32 cellular contexts compared by ENCODE assay signal in the genomic region with DNA sequence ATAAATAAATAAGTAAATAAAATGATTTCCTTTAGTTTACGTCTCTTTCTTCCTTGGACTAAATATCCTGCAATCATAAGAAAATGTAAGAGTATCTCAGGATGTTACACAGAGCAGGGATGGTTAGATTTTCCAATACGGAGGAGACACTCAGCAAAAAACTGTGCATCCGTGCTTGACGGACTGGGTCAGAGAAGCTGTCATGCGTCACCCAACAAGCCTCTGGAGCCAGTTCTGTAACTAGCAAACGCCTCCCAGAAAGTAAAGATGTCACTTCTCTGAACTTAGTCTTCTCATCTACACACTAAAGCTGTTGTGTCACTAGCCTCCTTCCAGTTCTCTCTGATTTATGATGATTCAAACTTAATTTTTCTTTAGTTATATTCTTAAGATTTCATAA. TPM values are rescaled to one million over a fixed set of nuclear protein-coding genes. Genes with fewer than 3 reads are reported as not detected.
"Had no signal": no experiment of that assay in that cellular context is flagged by ENCODE, and none has a peak within 500 bp of the region (broad histone marks: within the 10 kb centered on the region; RNA-seq: fewer than 3 reads in every experiment).

No MANE protein-coding gene starts in this region.

- H3K9me3 ChIP-seq: gastrocnemius medialis, lower lobe of right lung, testis, tibial artery had no signal

- H3K4me3 Mint-ChIP-seq: endodermal cell; naive thymus-derived CD8-positive, alpha-beta T cell; nephron progenitor cell; stimulated activated memory B cell treated with anti-CD40 and anti-IgM and Interleukin-4, amounts not matched to agents 10 μg/mL and 1 μg/mL and 100 μg/mL, for 72 hours; type B pancreatic cell had no signal

- FAIRE-seq: colon, keratinocyte had no signal

- H3K4me1 ChIP-seq: gastrocnemius medialis, left ventricle myocardium inferior, lower lobe of right lung, parathyroid adenoma, testis, tibial artery had no signal

- H3K4me1 Mint-ChIP-seq: naive thymus-derived CD8-positive, alpha-beta T cell; nephron progenitor cell; stimulated activated memory B cell treated with anti-CD40 and anti-IgM and Interleukin-4, amounts not matched to agents 10 μg/mL and 1 μg/mL and 100 μg/mL, for 72 hours had no signal

- H3K4me3 ChIP-seq: dorsolateral prefrontal cortex, gastrocnemius medialis, left ventricle myocardium inferior, lower lobe of right lung, testis, tibial artery had no signal

- H3K27me3 Mint-ChIP-seq: progenitor cell of endocrine pancreas, type B pancreatic cell had no signal

- H3K9ac ChIP-seq: parathyroid adenoma had no signal

- H3K36me3 Mint-ChIP-seq: naive thymus-derived CD8-positive, alpha-beta T cell; stimulated activated memory B cell treated with anti-CD40 and anti-IgM and Interleukin-4, amounts not matched to agents 10 μg/mL and 1 μg/mL and 100 μg/mL, for 72 hours; type B pancreatic cell had no signal

- H3K79me2 ChIP-seq: parathyroid adenoma had no signal

- H3K9me3 Mint-ChIP-seq: type B pancreatic cell had no signal

- H3K27ac Mint-ChIP-seq: endodermal cell; naive thymus-derived CD8-positive, alpha-beta T cell; nephron progenitor cell; stimulated activated memory B cell treated with anti-CD40 and anti-IgM and Interleukin-4, amounts not matched to agents 10 μg/mL and 1 μg/mL and 100 μg/mL, for 72 hours; type B pancreatic cell had no signal

- ATAC-seq: esophagus mucosa; gastrocnemius medialis; lower lobe of right lung; naive thymus-derived CD8-positive, alpha-beta T cell; sciatic nerve; stimulated activated memory B cell treated with anti-CD40 and anti-IgM and Interleukin-4, amounts not matched to agents 10 μg/mL and 1 μg/mL and 100 μg/mL, for 72 hours; stimulated activated naive CD8-positive, alpha-beta T cell treated with anti-CD3 and anti-CD28 coated beads, Interleukin-15, Interleukin-2, amounts not matched to agents 100 U/mL and 50 U/mL, for 24 hours had no signal

- DNase-seq: dorsolateral prefrontal cortex; effector CD4-positive, alpha-beta T cell; endodermal cell; foreskin fibroblast; gastrocnemius medialis; head of caudate nucleus; left ventricle myocardium inferior; lower lobe of right lung; naive thymus-derived CD8-positive, alpha-beta T cell; nephron progenitor cell; occipital lobe; stimulated activated CD4-positive, alpha-beta T cell treated with anti-CD3 and anti-CD28 coated beads, Interleukin-2, amount 100 ng/mL, for 24 hours; stimulated activated CD4-positive, alpha-beta T cell treated with anti-CD3 and anti-CD28 coated beads, Interleukin-4, amount 100 ng/mL, for 24 hours; stimulated activated naive CD8-positive, alpha-beta T cell treated with anti-CD3 and anti-CD28 coated beads, Interleukin-15, Interleukin-2, amounts not matched to agents 100 U/mL and 50 U/mL, for 24 hours; substantia nigra; testis; tibial artery had no signal

- H3K27ac ChIP-seq: dorsolateral prefrontal cortex, epithelial cell of prostate, gastrocnemius medialis, left ventricle myocardium inferior, lower lobe of right lung, parathyroid adenoma, testis, tibial artery had no signal

- H3K27me3 ChIP-seq: gastrocnemius medialis, testis, tibial artery had no signal

- H2AFZ ChIP-seq: parathyroid adenoma had no signal

- H3K36me3 ChIP-seq: gastrocnemius medialis, left ventricle myocardium inferior, lower lobe of right lung, tibial artery had no signal

RNA-seq across cellular contexts. Expression of gene CFHR4, which starts 3.4 kb away (rescaled TPM):
- total RNA-seq: cerebellum; endodermal cell; esophagus mucosa; glomerular endothelial cell; left ventricle myocardium inferior; lower lobe of right lung; mesenteric fat pad; myocyte; naive thymus-derived CD8-positive, alpha-beta T cell; progenitor cell of endocrine pancreas; sciatic nerve; skeletal muscle tissue; urinary bladder had no signal
- polyA plus RNA-seq: keratinocyte; naive thymus-derived CD8-positive, alpha-beta T cell had no signal

RNA-seq across cellular contexts. Expression of gene CFHR2, which starts 52.3 kb away (rescaled TPM):
- total RNA-seq: cerebellum; endodermal cell; esophagus mucosa; glomerular endothelial cell; left ventricle myocardium inferior; lower lobe of right lung; mesenteric fat pad; myocyte; naive thymus-derived CD8-positive, alpha-beta T cell; occipital lobe; progenitor cell of endocrine pancreas; sciatic nerve; skeletal muscle tissue; testis; urinary bladder had no signal
- polyA plus RNA-seq: keratinocyte; naive thymus-derived CD8-positive, alpha-beta T cell had no signal
